ENCODE assay signal across 1 cellular context in genomic region chr14:71597955-71598659, GRCh38.
TF ChIP-seq lines count a peak whose summit lies in the region.

No MANE protein-coding gene starts in this region.

TF ChIP-seq in IMR-90, 13 proteins besides CTCF, POLR2A, EP300 and RAD21 (continued from another document):
- TF ChIP-seq MAZ (IDR thresholded peaks at IDR 0.05; ENCODE audit: borderline replicate concordance, low read depth, low read length), result no peak
